19 cellular contexts compared by ENCODE assay signal in the genomic region with DNA sequence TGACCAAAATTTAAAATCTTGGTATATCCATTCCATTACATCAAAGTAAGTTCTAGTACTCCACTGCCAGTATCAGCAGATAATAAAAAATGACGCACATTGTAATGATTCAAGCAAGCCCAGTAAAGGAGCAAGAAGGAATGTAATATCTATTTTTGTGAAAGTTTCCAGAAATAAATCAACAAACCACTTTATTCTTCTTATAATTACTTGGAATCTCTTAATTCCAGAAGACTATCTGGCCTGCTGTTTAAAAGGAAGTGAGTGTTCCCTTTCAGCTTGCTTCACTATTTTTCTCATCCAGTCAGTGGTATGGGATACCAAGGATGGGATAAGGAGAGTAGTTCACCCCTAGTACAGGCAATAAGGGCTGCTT. TPM values are rescaled to one million over a fixed set of nuclear protein-coding genes. Genes with fewer than 3 reads are reported as not detected.
DNase-seq lines count a peak whose midpoint lies in the region; FAIRE-seq and TF ChIP-seq lines count a peak whose summit lies in the region.
"Had no signal": no experiment of that assay in that cellular context is flagged by ENCODE, and none has a peak within 500 bp of the region (broad histone marks: within the 10 kb centered on the region; RNA-seq: fewer than 3 reads in every experiment).

No MANE protein-coding gene starts in this region.

- H3K23ac ChIP-seq in mesendoderm (ENCODE audit: low read length), result no peak overlapping the region

- H3K18ac ChIP-seq in mesendoderm (ENCODE audit: low read length), result no peak overlapping the region

- peaks cover 19% of the 10 kb centered on the region for H3K4me1 Mint-ChIP-seq in HFFc6 (ENCODE audit: low read depth)
- no peaks in the 10 kb centered on the region for H3K4me1 Mint-ChIP-seq in activated CD4-positive, alpha-beta T cell treated with anti-CD3 and anti-CD28 coated beads, Interleukin-2, amount 10 ng/mL, durations not matched to agents 24 days and 14 days
- H3K4me1 Mint-ChIP-seq: activated CD8-positive, alpha-beta memory T cell treated with anti-CD3 and anti-CD28 coated beads, Interleukin-2, amount 10 ng/mL, durations not matched to agents 7 days and 5 days; central memory CD8-positive, alpha-beta T cell had no signal

- no peak overlapping the region for H3K56ac ChIP-seq in mesendoderm (ENCODE audit: low read length)

- no peak overlapping the region for H3K4ac ChIP-seq in mesendoderm (ENCODE audit: low read depth, low read length)

- no peak overlapping the region; the same call in 1 of the 2 replicates for H3K4me3 Mint-ChIP-seq in HFFc6
- H3K4me3 Mint-ChIP-seq in activated CD4-positive, alpha-beta T cell treated with anti-CD3 and anti-CD28 coated beads, Interleukin-2, amount 10 ng/mL, durations not matched to agents 24 days and 14 days, result no peak overlapping the region
- H3K4me3 Mint-ChIP-seq: activated CD8-positive, alpha-beta memory T cell treated with anti-CD3 and anti-CD28 coated beads, Interleukin-2, amount 10 ng/mL, durations not matched to agents 7 days and 5 days; CD4-positive, alpha-beta T cell; central memory CD8-positive, alpha-beta T cell had no signal

- TF ChIP-seq EP300 in transverse colon (IDR thresholded peaks at IDR 0.05; ENCODE audit: low read depth), result no peak

- WGBS in mesendoderm (ENCODE audit: extremely low coverage, insufficient coverage, low lambda C conversion rate), result no CpG with 5 or more reads among the region's 1 CpG
- WGBS in transverse colon (ENCODE audit: low coverage in 1 of 2), 2 donors, result 76 to 89% methylated on average over 1 of the region's 1 CpG

- H3K4me2 ChIP-seq in mesendoderm (ENCODE audit: low read length), result no peak overlapping the region
- H3K4me2 ChIP-seq: SK-N-SH had no signal

- H3K9me3 Mint-ChIP-seq in HFFc6, result no peaks in the 10 kb centered on the region
- no peaks in the 10 kb centered on the region for H3K9me3 Mint-ChIP-seq in activated CD4-positive, alpha-beta T cell treated with anti-CD3 and anti-CD28 coated beads, Interleukin-2, amount 10 ng/mL, durations not matched to agents 24 days and 14 days
- H3K9me3 Mint-ChIP-seq: central memory CD8-positive, alpha-beta T cell had no signal

- H3K36me3 Mint-ChIP-seq in HFFc6 (ENCODE audit: low read depth), result peaks cover 4% of the 10 kb centered on the region; the same call in 1 of the 2 replicates
- no peaks in the 10 kb centered on the region for H3K36me3 Mint-ChIP-seq in activated CD4-positive, alpha-beta T cell treated with anti-CD3 and anti-CD28 coated beads, Interleukin-2, amount 10 ng/mL, durations not matched to agents 24 days and 14 days (ENCODE audit: low read depth)
- H3K36me3 Mint-ChIP-seq: activated CD8-positive, alpha-beta memory T cell treated with anti-CD3 and anti-CD28 coated beads, Interleukin-2, amount 10 ng/mL, durations not matched to agents 7 days and 5 days had no signal

- no peak overlapping the region for H2BK5ac ChIP-seq in mesendoderm (ENCODE audit: low read length)

- H4K5ac ChIP-seq in mesendoderm (ENCODE audit: low read length), result no peak overlapping the region

- no peak overlapping the region for H3K4me3 ChIP-seq in mesendoderm (ENCODE audit: low read length)
- H3K4me3 ChIP-seq in transverse colon, result no peak overlapping the region
- H3K4me3 ChIP-seq: K562, thoracic aorta had no signal

- H3K9ac ChIP-seq in mesendoderm (ENCODE audit: low read length), result no peak overlapping the region
- H3K9ac ChIP-seq: SK-N-SH had no signal

- H3K4me1 ChIP-seq in mesendoderm (ENCODE audit: control insufficient read depth, low read depth, low read length) (peaks cover 20% of the 10 kb centered on the region), transverse colon (peaks cover 0 to 7% (median 3%) of the 10 kb centered on the region in 4 donors)

- H3K9me3 ChIP-seq in transverse colon, result no peaks in the 10 kb centered on the region
- H3K9me3 ChIP-seq: SK-N-SH, thoracic aorta had no signal

- TF ChIP-seq POLR2A in transverse colon (IDR thresholded peaks at IDR 0.05), result no peak

- H3K27ac Mint-ChIP-seq in HFFc6, result 0 out of 2 replicates have a peak overlapping the region, but pooled peaks have one; percentile 12
- H3K27ac Mint-ChIP-seq in activated CD4-positive, alpha-beta T cell treated with anti-CD3 and anti-CD28 coated beads, Interleukin-2, amount 10 ng/mL, durations not matched to agents 24 days and 14 days, result no peak overlapping the region
- H3K27ac Mint-ChIP-seq: activated CD8-positive, alpha-beta memory T cell treated with anti-CD3 and anti-CD28 coated beads, Interleukin-2, amount 10 ng/mL, durations not matched to agents 7 days and 5 days; CD4-positive, alpha-beta T cell had no signal

- H3K36me3 ChIP-seq in mesendoderm (ENCODE audit: control insufficient read depth, insufficient read depth, low read length), result no peaks in the 10 kb centered on the region
- no peaks in the 10 kb centered on the region for H3K36me3 ChIP-seq in transverse colon
- H3K36me3 ChIP-seq: thoracic aorta had no signal

- H3K27ac ChIP-seq in mesendoderm (ENCODE audit: low read depth, low read length), result peak overlapping the region; percentile 17
- peak overlapping the region in 3 of 4 donors; percentile 24 to 47 (median 41) for H3K27ac ChIP-seq in transverse colon

- H3K79me2 ChIP-seq in mesendoderm (ENCODE audit: control insufficient read depth, insufficient read depth, low read length), result no peaks in the 10 kb centered on the region

- H3K27me3 Mint-ChIP-seq in HFFc6 (ENCODE audit: insufficient read depth), result peaks cover 2% of the 10 kb centered on the region; the same call in 1 of the 2 replicates
- H3K27me3 Mint-ChIP-seq in activated CD4-positive, alpha-beta T cell treated with anti-CD3 and anti-CD28 coated beads, Interleukin-2, amount 10 ng/mL, durations not matched to agents 24 days and 14 days, result peaks cover 4% of the 10 kb centered on the region
- H3K27me3 Mint-ChIP-seq: activated CD8-positive, alpha-beta memory T cell treated with anti-CD3 and anti-CD28 coated beads, Interleukin-2, amount 10 ng/mL, durations not matched to agents 7 days and 5 days; CD4-positive, alpha-beta T cell; central memory CD8-positive, alpha-beta T cell had no signal

- no peaks in the 10 kb centered on the region for H3K27me3 ChIP-seq in mesendoderm (ENCODE audit: insufficient read depth, low read length, poor library complexity)
- no peaks in the 10 kb centered on the region for H3K27me3 ChIP-seq in transverse colon

- peak overlapping the region; percentile 57 for H2BK15ac ChIP-seq in mesendoderm (replicated peaks; ENCODE audit: low read depth)

- H2BK120ac ChIP-seq in mesendoderm (ENCODE audit: low read depth, low read length), result no peak overlapping the region

- no peak overlapping the region for H4K8ac ChIP-seq in mesendoderm (ENCODE audit: low read depth, low read length)

- H2AK5ac ChIP-seq in mesendoderm (ENCODE audit: low read length), result no peak overlapping the region

- H3K79me1 ChIP-seq in mesendoderm (ENCODE audit: low read length), result no peaks in the 10 kb centered on the region

- TF ChIP-seq CTCF in HFFc6 (IDR thresholded peaks at IDR 0.05), result no peak
- no peak for TF ChIP-seq CTCF in transverse colon (IDR thresholded peaks at IDR 0.05)

- in situ Hi-C loops in transverse colon (cut with MboI; ENCODE audit: low pct_ligation_motif_present in 1 of 4, low pct_unique_long_range_greater_than_20kb in 1 of 4, low sequenced_read_pairs in 3 of 4), result no loop called here

- intact Hi-C loops in transverse colon (cut with DNase I; ENCODE audit: low total_unique reads), result no loop called here
- intact Hi-C loops in activated CD4-positive, alpha-beta T cell treated with anti-CD3 and anti-CD28 coated beads, Interleukin-2, amount 10 ng/mL, durations not matched to agents 24 days and 14 days (cut with micrococcal nuclease), result no loop called here

- FAIRE-seq in urothelium cell line (lab: Jason Lieb, UNC), result no peak
- FAIRE-seq: K562 had no signal

- DNase-seq in HFFc6 (no peak), fibroblast of gingiva (ENCODE audit: low read depth) (peak; percentile 5), mesendoderm (no peak), transverse colon (no peak), urothelium cell line (ENCODE audit: low spot score) (no peak), HPDE6-E6E7 (ENCODE audit: extremely low spot score) (no peak)
- no peak for DNase-seq in activated CD4-positive, alpha-beta T cell treated with anti-CD3 and anti-CD28 coated beads, Interleukin-2, amount 10 ng/mL, durations not matched to agents 24 days and 14 days
- DNase-seq: activated CD8-positive, alpha-beta memory T cell treated with anti-CD3 and anti-CD28 coated beads, Interleukin-2, amount 10 ng/mL, durations not matched to agents 7 days and 5 days; activated naive CD4-positive, alpha-beta T cell treated with anti-CD3 and anti-CD28 coated beads, Interleukin-2, amount 50 U/mL, for 16 hours; CD4-positive, alpha-beta T cell; hypothalamus; mammary epithelial cell; NCI-H1105; nucleus accumbens; SK-N-SH; stimulated activated CD4-positive, alpha-beta T cell treated with anti-CD3 and anti-CD28 coated beads, Interleukin-12 subunit alpha, Interleukin-12 subunit beta, amount 100 ng/mL, for 4 hours had no signal

RNA-seq across cellular contexts. Expression of gene DSE, which starts 42.2 kb away (rescaled TPM):
- total RNA-seq in HFFc6 (2021; fragmentation: NEBNext Ultra II Directional; extraction: Animal tissue kit (Norgen Biotek cat#: 25700)), result 100 to 1,000 TPM in 3 of 6 experiments, 10 to 100 TPM in 3; 86.7 to 110 (median 94.9) TPM
- polyA plus RNA-seq in mesendoderm (2013, experiment 1 of 2), result 24.8 TPM
- 25.2 TPM for polyA plus RNA-seq in mesendoderm (2013, experiment 2 of 2)
- 10 to 100 TPM in 2 of 4 donors, 1 to 10 TPM in 2; 3.8 to 16.7 (median 9.2) TPM for total RNA-seq in transverse colon
- 1.7 and 2.7 TPM in 2 replicates for total RNA-seq in activated CD4-positive, alpha-beta T cell treated with anti-CD3 and anti-CD28 coated beads, Interleukin-2, amount 10 ng/mL, durations not matched to agents 24 days and 14 days

RNA-seq across cellular contexts. Expression of gene TSPYL1, which starts 48.8 kb away (rescaled TPM):
- total RNA-seq in HFFc6 (2021; fragmentation: NEBNext Ultra II Directional; extraction: Animal tissue kit (Norgen Biotek cat#: 25700)), result 100 to 1,000 TPM; 106 to 132 (median 114) TPM
- 46.8 TPM for polyA plus RNA-seq in mesendoderm (2013, experiment 1 of 2)
- 46.9 TPM for polyA plus RNA-seq in mesendoderm (2013, experiment 2 of 2)
- 10 to 100 TPM; 16.1 to 59.8 (median 47.9) TPM for total RNA-seq in transverse colon
- total RNA-seq in activated CD4-positive, alpha-beta T cell treated with anti-CD3 and anti-CD28 coated beads, Interleukin-2, amount 10 ng/mL, durations not matched to agents 24 days and 14 days, result 39.1 and 41.2 TPM in 2 replicates

Comparison
In these comparisons a context has a peak if more than half of its experiments do, and no peak if none do; other contexts are left out.
1. RNA of gene DSE, which starts 42.2 kb away (total RNA-seq): 86.7 to 110 TPM in HFFc6; 3.8 to 16.7 TPM in transverse colon and 1.7 to 2.7 TPM in activated CD4-positive, alpha-beta T cell treated with anti-CD3 and anti-CD28 coated beads, Interleukin-2, amount 10 ng/mL, durations not matched to agents 24 days and 14 days; every median in the first group is over 4 times any median in the second.